ENCODE assay signal across 27 cellular contexts in the genomic region with DNA sequence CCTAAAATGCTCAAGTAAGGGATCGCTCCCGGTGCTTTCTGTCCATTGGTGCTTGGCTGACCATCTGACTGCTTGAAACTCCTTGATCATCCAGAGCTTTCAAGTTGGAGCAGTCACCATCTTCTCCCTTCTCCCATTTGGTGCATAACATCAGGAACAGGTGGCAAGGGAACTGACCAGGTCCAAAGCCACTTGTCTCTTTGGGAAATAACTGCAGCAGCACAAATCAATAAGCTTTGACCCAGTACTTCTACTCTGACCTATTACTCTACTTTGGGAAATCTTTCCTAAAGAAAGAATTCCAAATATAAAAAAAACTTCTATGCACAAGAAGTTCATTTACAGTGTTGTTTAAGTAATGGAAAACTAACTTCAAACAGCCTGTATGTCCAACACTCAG.
"Had no signal": no experiment of that assay in that cellular context is flagged by ENCODE, and none has a peak within 500 bp of the region (broad histone marks: within the 10 kb centered on the region; RNA-seq: fewer than 3 reads in every experiment).

No MANE protein-coding gene starts in this region.

- H3K27me3 ChIP-seq: stomach, suprapubic skin, testis, thyroid gland, tibial artery, tibial nerve, transverse colon, upper lobe of left lung, upper lobe of right lung, uterus, vagina had no signal

- H3K36me3 ChIP-seq: stomach, suprapubic skin, thoracic aorta, thyroid gland, tibial artery, tibial nerve, transverse colon, upper lobe of left lung, upper lobe of right lung, uterus, vagina had no signal

- ATAC-seq: stimulated activated effector memory CD8-positive, alpha-beta T cell treated with anti-CD3 and anti-CD28 coated beads, Interleukin-12 subunit alpha, Interleukin-12 subunit beta, amount 100 ng/mL, for 72 hours; stimulated activated memory B cell treated with anti-CD40 and anti-IgM and Interleukin-4, amounts not matched to agents 10 μg/mL and 1 μg/mL and 100 μg/mL, for 72 hours; stimulated activated naive B cell treated with anti-CD40 and anti-IgM and Interleukin-4, amounts not matched to agents 10 μg/mL and 1 μg/mL and 100 μg/mL, for 72 hours; stimulated activated naive CD8-positive, alpha-beta T cell treated with anti-CD3 and anti-CD28 coated beads, Interleukin-15, amount 100 ng/mL, for 72 hours; stimulated activated naive CD8-positive, alpha-beta T cell treated with anti-CD3 and anti-CD28 coated beads, Interleukin-15, Interleukin-2, amounts not matched to agents 100 U/mL and 50 U/mL, for 24 hours; upper lobe of right lung had no signal

- H3K27ac ChIP-seq: stomach, suprapubic skin, testis, thoracic aorta, thyroid gland, tibial artery, tibial nerve, transverse colon, upper lobe of left lung, upper lobe of right lung, uterus, vagina had no signal

- H3K9me3 ChIP-seq: stomach, suprapubic skin, testis, thoracic aorta, thyroid gland, tibial artery, tibial nerve, transverse colon, upper lobe of left lung, upper lobe of right lung, uterus, vagina had no signal

- DNase-seq: stimulated activated CD4-positive, alpha-beta T cell treated with anti-CD3 and anti-CD28 coated beads, Interleukin-2, amount 100 ng/mL, for 48 hours; stimulated activated CD4-positive, alpha-beta T cell treated with anti-CD3 and anti-CD28 coated beads, Interleukin-4, amount 100 ng/mL, for 1 hour; stimulated activated CD4-positive, alpha-beta T cell treated with anti-CD3 and anti-CD28 coated beads, Interleukin-4, amount 100 ng/mL, for 24 hours; stimulated activated CD4-positive, alpha-beta T cell treated with anti-CD3 and anti-CD28 coated beads, Interleukin-4, amount 100 ng/mL, for 4 hours; stimulated activated CD8-positive, alpha-beta memory T cell treated with anti-CD3 and anti-CD28 coated beads, Interleukin-4, amount 100 ng/mL, for 48 hours; stimulated activated naive B cell treated with anti-CD40 and anti-IgM and Interleukin-4, amounts not matched to agents 10 μg/mL and 1 μg/mL and 100 μg/mL, for 72 hours; stimulated activated naive CD4-positive, alpha-beta T cell; stimulated activated naive CD4-positive, alpha-beta T cell treated with Interleukin-2 at 50 U/mL for 16 hours; stimulated activated naive CD8-positive, alpha-beta T cell treated with anti-CD3 and anti-CD28 coated beads, Interleukin-15, amount 100 ng/mL, for 72 hours; stimulated activated naive CD8-positive, alpha-beta T cell treated with anti-CD3 and anti-CD28 coated beads, Interleukin-15, Interleukin-2, amounts not matched to agents 100 U/mL and 50 U/mL, for 24 hours; stomach; substantia nigra; testis; thyroid gland; tibial artery; transverse colon; trophoblast cell; upper lobe of left lung; upper lobe of right lung; uterus had no signal

- H3K4me1 ChIP-seq: uterus had no signal

- FAIRE-seq: urothelium cell line had no signal

- H3K4me3 ChIP-seq: stomach, suprapubic skin, testis, thoracic aorta, thyroid gland, tibial artery, tibial nerve, transverse colon, upper lobe of left lung, upper lobe of right lung, uterus, vagina had no signal
